In the genomic region with DNA sequence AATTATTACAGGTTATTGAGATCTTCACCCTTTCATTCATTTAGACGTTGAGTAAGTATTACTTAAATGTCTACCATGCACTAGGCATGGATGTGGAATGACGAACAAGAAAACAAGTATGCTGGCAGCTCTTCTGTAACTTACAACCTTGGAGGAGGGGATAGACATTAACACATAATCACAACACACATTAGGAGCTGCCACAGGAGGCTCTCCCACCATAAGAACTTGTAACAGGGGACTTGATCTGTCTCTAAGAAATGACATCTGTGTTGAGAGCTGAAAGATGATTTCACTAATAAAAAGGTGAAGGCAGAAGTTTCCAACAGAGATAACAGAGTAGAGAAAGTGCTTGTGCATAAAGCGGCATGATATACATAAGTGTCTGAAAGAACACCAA, we compare ENCODE assay signal across 28 cellular contexts.
"Had no signal": no experiment of that assay in that cellular context is flagged by ENCODE, and none has a peak within 500 bp of the region (broad histone marks: within the 10 kb centered on the region; RNA-seq: fewer than 3 reads in every experiment).

No MANE protein-coding gene starts in this region.

- H3K4me3 Mint-ChIP-seq: stimulated activated effector memory CD8-positive, alpha-beta T cell treated with anti-CD3 and anti-CD28 coated beads, Interleukin-12 subunit alpha, Interleukin-12 subunit beta, amount 100 ng/mL, for 72 hours; stimulated activated memory B cell treated with anti-CD40 and anti-IgM and Interleukin-4, amounts not matched to agents 10 μg/mL and 1 μg/mL and 100 μg/mL, for 72 hours; stimulated activated naive B cell treated with anti-CD40 and anti-IgM and Interleukin-4, amounts not matched to agents 10 μg/mL and 1 μg/mL and 100 μg/mL, for 72 hours; stimulated activated naive CD8-positive, alpha-beta T cell treated with anti-CD3 and anti-CD28 coated beads, Interleukin-15, amount 100 ng/mL, for 72 hours; stimulated activated naive CD8-positive, alpha-beta T cell treated with anti-CD3 and anti-CD28 coated beads, Interleukin-15, Interleukin-2, amounts not matched to agents 100 ng/mL and 50 ng/mL, for 24 hours; type B pancreatic cell had no signal

- ATAC-seq: stimulated activated effector memory CD8-positive, alpha-beta T cell treated with anti-CD3 and anti-CD28 coated beads, Interleukin-12 subunit alpha, Interleukin-12 subunit beta, amount 100 ng/mL, for 72 hours; stimulated activated memory B cell treated with anti-CD40 and anti-IgM and Interleukin-4, amounts not matched to agents 10 μg/mL and 1 μg/mL and 100 μg/mL, for 72 hours; stimulated activated naive B cell treated with anti-CD40 and anti-IgM and Interleukin-4, amounts not matched to agents 10 μg/mL and 1 μg/mL and 100 μg/mL, for 72 hours; stimulated activated naive CD8-positive, alpha-beta T cell treated with anti-CD3 and anti-CD28 coated beads, Interleukin-15, amount 100 ng/mL, for 72 hours; stimulated activated naive CD8-positive, alpha-beta T cell treated with anti-CD3 and anti-CD28 coated beads, Interleukin-15, Interleukin-2, amounts not matched to agents 100 U/mL and 50 U/mL, for 24 hours; upper lobe of right lung had no signal

- DNase-seq: stimulated activated CD4-positive, alpha-beta T cell treated with anti-CD3 and anti-CD28 coated beads, Interleukin-2, amount 100 ng/mL, for 48 hours; stimulated activated CD4-positive, alpha-beta T cell treated with anti-CD3 and anti-CD28 coated beads, Interleukin-4, amount 100 ng/mL, for 1 hour; stimulated activated CD4-positive, alpha-beta T cell treated with anti-CD3 and anti-CD28 coated beads, Interleukin-4, amount 100 ng/mL, for 24 hours; stimulated activated CD4-positive, alpha-beta T cell treated with anti-CD3 and anti-CD28 coated beads, Interleukin-4, amount 100 ng/mL, for 4 hours; stimulated activated CD8-positive, alpha-beta memory T cell treated with anti-CD3 and anti-CD28 coated beads, Interleukin-4, amount 100 ng/mL, for 48 hours; stimulated activated naive B cell treated with anti-CD40 and anti-IgM and Interleukin-4, amounts not matched to agents 10 μg/mL and 1 μg/mL and 100 μg/mL, for 72 hours; stimulated activated naive CD4-positive, alpha-beta T cell; stimulated activated naive CD4-positive, alpha-beta T cell treated with Interleukin-2 at 50 U/mL for 16 hours; stimulated activated naive CD8-positive, alpha-beta T cell treated with anti-CD3 and anti-CD28 coated beads, Interleukin-15, amount 100 ng/mL, for 72 hours; stimulated activated naive CD8-positive, alpha-beta T cell treated with anti-CD3 and anti-CD28 coated beads, Interleukin-15, Interleukin-2, amounts not matched to agents 100 U/mL and 50 U/mL, for 24 hours; stomach; substantia nigra; testis; thyroid gland; tibial artery; transverse colon; trophoblast cell; upper lobe of left lung; upper lobe of right lung; uterus had no signal

- H3K36me3 ChIP-seq: stomach, suprapubic skin, thoracic aorta, thyroid gland, tibial artery, tibial nerve, transverse colon, upper lobe of left lung, upper lobe of right lung, uterus, vagina had no signal

- H3K27ac Mint-ChIP-seq: stimulated activated effector memory CD8-positive, alpha-beta T cell treated with anti-CD3 and anti-CD28 coated beads, Interleukin-12 subunit alpha, Interleukin-12 subunit beta, amount 100 ng/mL, for 72 hours; stimulated activated memory B cell treated with anti-CD40 and anti-IgM and Interleukin-4, amounts not matched to agents 10 μg/mL and 1 μg/mL and 100 μg/mL, for 72 hours; stimulated activated naive B cell treated with anti-CD40 and anti-IgM and Interleukin-4, amounts not matched to agents 10 μg/mL and 1 μg/mL and 100 μg/mL, for 72 hours; stimulated activated naive CD8-positive, alpha-beta T cell treated with anti-CD3 and anti-CD28 coated beads, Interleukin-15, amount 100 ng/mL, for 72 hours; stimulated activated naive CD8-positive, alpha-beta T cell treated with anti-CD3 and anti-CD28 coated beads, Interleukin-15, Interleukin-2, amounts not matched to agents 100 ng/mL and 50 ng/mL, for 24 hours; type B pancreatic cell had no signal

- H3K27me3 Mint-ChIP-seq: stimulated activated memory B cell treated with anti-CD40 and anti-IgM and Interleukin-4, amounts not matched to agents 10 μg/mL and 1 μg/mL and 100 μg/mL, for 72 hours; stimulated activated naive CD8-positive, alpha-beta T cell treated with anti-CD3 and anti-CD28 coated beads, Interleukin-15, amount 100 ng/mL, for 72 hours; type B pancreatic cell had no signal

- H3K4me3 ChIP-seq: stomach, suprapubic skin, testis, thoracic aorta, thyroid gland, tibial artery, tibial nerve, transverse colon, upper lobe of left lung, upper lobe of right lung, uterus, vagina had no signal

- H3K27ac ChIP-seq: stomach, suprapubic skin, testis, thoracic aorta, thyroid gland, tibial artery, tibial nerve, transverse colon, upper lobe of left lung, upper lobe of right lung, uterus, vagina had no signal

- H3K4me1 ChIP-seq: stomach, suprapubic skin, testis, thyroid gland, tibial artery, tibial nerve, transverse colon, upper lobe of left lung, upper lobe of right lung, uterus, vagina had no signal

- H3K9me3 ChIP-seq: stomach, suprapubic skin, testis, thoracic aorta, thyroid gland, tibial artery, tibial nerve, transverse colon, upper lobe of left lung, upper lobe of right lung, uterus, vagina had no signal

- H3K36me3 Mint-ChIP-seq: stimulated activated effector memory CD8-positive, alpha-beta T cell treated with anti-CD3 and anti-CD28 coated beads, Interleukin-12 subunit alpha, Interleukin-12 subunit beta, amount 100 ng/mL, for 72 hours; stimulated activated naive B cell treated with anti-CD40 and anti-IgM and Interleukin-4, amounts not matched to agents 10 μg/mL and 1 μg/mL and 100 μg/mL, for 72 hours had no signal

- H3K4me1 Mint-ChIP-seq: stimulated activated effector memory CD8-positive, alpha-beta T cell treated with anti-CD3 and anti-CD28 coated beads, Interleukin-12 subunit alpha, Interleukin-12 subunit beta, amount 100 ng/mL, for 72 hours; stimulated activated memory B cell treated with anti-CD40 and anti-IgM and Interleukin-4, amounts not matched to agents 10 μg/mL and 1 μg/mL and 100 μg/mL, for 72 hours; stimulated activated naive B cell treated with anti-CD40 and anti-IgM and Interleukin-4, amounts not matched to agents 10 μg/mL and 1 μg/mL and 100 μg/mL, for 72 hours; stimulated activated naive CD8-positive, alpha-beta T cell treated with anti-CD3 and anti-CD28 coated beads, Interleukin-15, amount 100 ng/mL, for 72 hours had no signal

- H3K27me3 ChIP-seq: stomach, suprapubic skin, testis, thyroid gland, tibial artery, tibial nerve, transverse colon, upper lobe of left lung, upper lobe of right lung, uterus, vagina had no signal
